23 cellular contexts compared by ENCODE assay signal in the genomic region with DNA sequence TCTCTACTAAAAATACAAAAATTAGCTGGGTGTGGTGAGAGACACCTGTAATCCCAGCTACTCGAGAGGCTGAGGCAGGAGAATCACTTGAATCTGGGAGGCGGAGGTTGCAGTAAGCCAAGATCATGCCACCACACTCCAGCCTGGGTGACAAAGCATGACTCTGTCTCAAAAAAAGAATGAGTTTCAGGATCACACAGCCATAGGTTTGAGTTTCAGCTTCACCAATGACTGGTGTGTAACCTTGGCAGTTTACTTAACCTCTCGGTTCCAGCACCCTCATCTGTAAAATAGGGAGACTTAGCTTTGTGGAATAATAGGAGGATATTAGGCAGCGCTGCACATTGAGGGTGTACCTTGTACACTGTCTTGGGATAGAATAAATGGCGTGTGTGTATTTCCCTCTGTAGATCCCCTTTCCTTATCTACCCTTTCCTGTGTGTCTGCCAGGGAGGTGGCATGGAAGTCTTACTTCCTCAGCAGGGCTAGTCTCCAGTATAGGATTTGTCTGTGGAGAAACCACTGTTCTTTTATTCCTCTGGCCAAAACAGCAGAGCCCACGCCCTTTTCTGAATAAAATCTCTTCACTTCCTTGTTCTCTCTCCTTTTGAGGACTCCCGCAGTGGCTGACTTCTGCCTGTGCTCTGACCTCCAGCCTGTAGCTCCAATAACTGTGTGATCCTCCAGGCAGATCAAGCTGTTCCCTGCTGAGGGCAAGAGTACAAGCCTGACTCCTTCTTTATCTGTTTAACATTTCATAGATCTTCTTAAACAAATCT.
DNase-seq lines count a peak whose midpoint lies in the region; ATAC-seq and TF ChIP-seq lines count a peak whose summit lies in the region.
"Had no signal": no experiment of that assay in that cellular context is flagged by ENCODE, and none has a peak within 500 bp of the region (broad histone marks: within the 10 kb centered on the region; RNA-seq: fewer than 3 reads in every experiment).

No MANE protein-coding gene starts in this region.

- intact Hi-C loops in sciatic nerve (cut with DNase I), result no loop called here

- no peaks in the 10 kb centered on the region for H3K9me3 ChIP-seq in T-helper 17 cell (ENCODE audit: control insufficient read depth, low read length, poor library complexity, severe bottlenecking)
- H3K9me3 ChIP-seq: SJSA1, thyroid gland had no signal

- H3K4me3 Mint-ChIP-seq in T-helper 17 cell (no peak overlapping the region), mesothelial cell of epicardium (no peak overlapping the region)
- H3K4me3 Mint-ChIP-seq: activated T-cell treated with anti-CD3 and anti-CD28 coated beads, Interleukin-2, amount 50 U/mL, for 4 hours; stimulated activated naive CD8-positive, alpha-beta T cell treated with anti-CD3 and anti-CD28 coated beads, Interleukin-15, Interleukin-2, amounts not matched to agents 100 ng/mL and 50 ng/mL, for 24 hours had no signal

- H3K27me3 Mint-ChIP-seq in T-helper 17 cell, result no peaks in the 10 kb centered on the region
- no peaks in the 10 kb centered on the region for H3K27me3 Mint-ChIP-seq in mesothelial cell of epicardium (ENCODE audit: low read depth)
- H3K27me3 Mint-ChIP-seq: stimulated activated naive CD8-positive, alpha-beta T cell treated with anti-CD3 and anti-CD28 coated beads, Interleukin-15, Interleukin-2, amounts not matched to agents 100 ng/mL and 50 ng/mL, for 24 hours had no signal

- TF ChIP-seq CTCF in mesothelial cell of epicardium (IDR thresholded peaks at IDR 0.05; ENCODE audit: unreplicated experiment), result no peak

- ATAC-seq in T-helper 17 cell (no peak), sciatic nerve (peak; percentile 52), GM21786 (IDR thresholded peaks at IDR 0.05; ENCODE audit: unreplicated experiment) (no peak), GM18870 (IDR thresholded peaks at IDR 0.05; ENCODE audit: unreplicated experiment) (no peak)
- ATAC-seq: activated T-cell treated with anti-CD3 and anti-CD28 coated beads, Interleukin-2, amount 50 U/mL, for 4 hours; HCT116 had no signal

- peaks cover 15% of the 10 kb centered on the region for H3K9me3 Mint-ChIP-seq in mesothelial cell of epicardium
- H3K9me3 Mint-ChIP-seq: activated T-cell treated with anti-CD3 and anti-CD28 coated beads, Interleukin-2, amount 50 U/mL, for 4 hours; stimulated activated naive CD8-positive, alpha-beta T cell treated with anti-CD3 and anti-CD28 coated beads, Interleukin-15, Interleukin-2, amounts not matched to agents 100 ng/mL and 50 ng/mL, for 24 hours had no signal

- DNase-seq in DMS53 (lab: John Stamatoyannopoulos, UW), result peak; percentile 47
- DNase-seq in T-helper 17 cell, result no peak
- no peak for DNase-seq in mesothelial cell of epicardium (ENCODE audit: low spot score in 2 of 2, unreplicated experiment in 2 of 2)
- DNase-seq in sciatic nerve (ENCODE audit: low spot score), result no peak
- no peak for DNase-seq in NCI-H146 (lab: John Stamatoyannopoulos, UW)
- DNase-seq in activated CD4-positive, alpha-beta T cell treated with anti-CD3 and anti-CD28 coated beads for 1 hour, result no peak
- DNase-seq: activated CD4-positive, alpha-beta T cell treated with anti-CD3 and anti-CD28 coated beads for 48 hours; activated naive CD4-positive, alpha-beta T cell treated with Interleukin-2 at 50 U/mL for 16 hours; activated T-cell treated with anti-CD3 and anti-CD28 coated beads, Interleukin-2, amount 50 U/mL, for 4 hours; amniotic stem cell; cortex of kidney; esophagus squamous epithelium; NCI-H1105 treated with DMSO at 0.1 percent for 48 hours; NCI-H2081 treated with DMSO at 0.1 percent for 48 hours; NCI-H510A treated with DMSO at 0.1 percent for 48 hours; nucleus accumbens; stimulated activated CD4-positive, alpha-beta T cell treated with anti-CD3 and anti-CD28 coated beads, Interleukin-12 subunit alpha, Interleukin-12 subunit beta, amount 100 ng/mL, for 4 hours; thyroid gland had no signal

- H3K27ac Mint-ChIP-seq in T-helper 17 cell, result peak overlapping the region; percentile 34
- peak overlapping the region; percentile 37 for H3K27ac Mint-ChIP-seq in mesothelial cell of epicardium
- H3K27ac Mint-ChIP-seq: stimulated activated naive CD8-positive, alpha-beta T cell treated with anti-CD3 and anti-CD28 coated beads, Interleukin-15, Interleukin-2, amounts not matched to agents 100 ng/mL and 50 ng/mL, for 24 hours had no signal

- peaks cover 3% of the 10 kb centered on the region for H3K4me1 Mint-ChIP-seq in T-helper 17 cell
- peaks cover 1% of the 10 kb centered on the region for H3K4me1 Mint-ChIP-seq in mesothelial cell of epicardium

- H3K36me3 Mint-ChIP-seq in T-helper 17 cell (ENCODE audit: low read depth) (peaks cover 6% of the 10 kb centered on the region), mesothelial cell of epicardium (peaks cover 16% of the 10 kb centered on the region)
